23 cellular contexts compared by ENCODE assay signal in genomic region chr11:110126936-110127335, GRCh38. TPM values are rescaled to one million over a fixed set of nuclear protein-coding genes. Genes with fewer than 3 reads are reported as not detected.
"Had no signal": no experiment of that assay in that cellular context is flagged by ENCODE, and none has a peak within 500 bp of the region (broad histone marks: within the 10 kb centered on the region; RNA-seq: fewer than 3 reads in every experiment).

No MANE protein-coding gene starts in this region.

- H3K4me3 Mint-ChIP-seq: activated B cell treated with CpG ODN at 0.5 μM for 24 hours; activated CD8-positive, alpha-beta T cell treated with anti-CD3 and anti-CD28 coated beads for 36 hours; activated T-cell treated with anti-CD3 and anti-CD28 coated beads, Interleukin-2, amount 50 U/mL, for 4 hours; endodermal cell; naive thymus-derived CD4-positive, alpha-beta T cell; stimulated activated naive CD8-positive, alpha-beta T cell treated with anti-CD3 and anti-CD28 coated beads, Interleukin-15, Interleukin-2, amounts not matched to agents 100 ng/mL and 50 ng/mL, for 24 hours had no signal

- H3K27ac ChIP-seq: heart left ventricle, lower lobe of right lung, neutrophil, right atrium auricular region, skin epidermis, suprapubic skin, upper lobe of left lung had no signal

- H3K9me3 Mint-ChIP-seq: activated B cell treated with CpG ODN at 0.5 μM for 24 hours; activated CD8-positive, alpha-beta T cell treated with anti-CD3 and anti-CD28 coated beads for 36 hours; activated naive CD4-positive, alpha-beta T cell treated with anti-CD3 and anti-CD28 coated beads, Interleukin-2, amount 50 U/mL, for 72 hours; activated T-cell treated with anti-CD3 and anti-CD28 coated beads, Interleukin-2, amount 50 U/mL, for 4 hours; naive thymus-derived CD4-positive, alpha-beta T cell; stimulated activated naive CD8-positive, alpha-beta T cell treated with anti-CD3 and anti-CD28 coated beads, Interleukin-15, Interleukin-2, amounts not matched to agents 100 ng/mL and 50 ng/mL, for 24 hours had no signal

- H3K4me1 Mint-ChIP-seq: activated B cell treated with CpG ODN at 0.5 μM for 24 hours; naive thymus-derived CD4-positive, alpha-beta T cell had no signal

- ATAC-seq: activated CD8-positive, alpha-beta T cell treated with anti-CD3 and anti-CD28 coated beads for 36 hours; activated naive CD4-positive, alpha-beta T cell treated with anti-CD3 and anti-CD28 coated beads, Interleukin-2, amount 50 U/mL, for 72 hours; activated T-cell treated with anti-CD3 and anti-CD28 coated beads, Interleukin-2, amount 50 U/mL, for 4 hours; heart left ventricle; left cardiac atrium; naive thymus-derived CD4-positive, alpha-beta T cell had no signal

- H3K4me3 ChIP-seq: heart left ventricle, lower lobe of right lung, right atrium auricular region, skin epidermis, suprapubic skin, upper lobe of left lung had no signal

- H3K36me3 Mint-ChIP-seq: activated naive CD4-positive, alpha-beta T cell treated with anti-CD3 and anti-CD28 coated beads, Interleukin-2, amount 50 U/mL, for 72 hours; naive thymus-derived CD4-positive, alpha-beta T cell had no signal

- DNase-seq: activated B cell treated with CpG ODN at 0.5 μM for 24 hours; activated CD4-positive, alpha-beta T cell treated with anti-CD3 and anti-CD28 coated beads for 48 hours; activated CD8-positive, alpha-beta T cell treated with anti-CD3 and anti-CD28 coated beads for 36 hours; activated gamma-delta T cell; activated T-cell treated with anti-CD3 and anti-CD28 coated beads, Interleukin-2, amount 50 U/mL, for 4 hours; amniotic stem cell; cerebellar nuclear complex; endodermal cell; heart left ventricle; left cardiac atrium; lower lobe of right lung; naive thymus-derived CD4-positive, alpha-beta T cell; posterior cingulate gyrus; stimulated activated CD4-positive, alpha-beta T cell treated with anti-CD3 and anti-CD28 coated beads, Interleukin-4, amount 100 ng/mL, for 4 hours; stimulated activated CD8-positive, alpha-beta memory T cell treated with anti-CD3 and anti-CD28 coated beads, Interleukin-4, amount 100 ng/mL, for 48 hours; T-helper 2 cell; upper lobe of left lung had no signal

- H3K36me3 ChIP-seq: heart left ventricle, lower lobe of right lung, neutrophil, right atrium auricular region, suprapubic skin, upper lobe of left lung had no signal

- H3K4me1 ChIP-seq: lower lobe of right lung, right atrium auricular region had no signal

- H3K9me3 ChIP-seq: heart left ventricle, lower lobe of right lung, neutrophil, right atrium auricular region, suprapubic skin, upper lobe of left lung had no signal

- H3K27me3 ChIP-seq: heart left ventricle, neutrophil, right atrium auricular region, suprapubic skin, upper lobe of left lung had no signal

- H3K27ac Mint-ChIP-seq: activated B cell treated with CpG ODN at 0.5 μM for 24 hours; activated CD8-positive, alpha-beta T cell treated with anti-CD3 and anti-CD28 coated beads for 36 hours; activated naive CD4-positive, alpha-beta T cell treated with anti-CD3 and anti-CD28 coated beads, Interleukin-2, amount 50 U/mL, for 72 hours; endodermal cell; naive thymus-derived CD4-positive, alpha-beta T cell; stimulated activated naive CD8-positive, alpha-beta T cell treated with anti-CD3 and anti-CD28 coated beads, Interleukin-15, Interleukin-2, amounts not matched to agents 100 ng/mL and 50 ng/mL, for 24 hours had no signal

RNA-seq across cellular contexts. Expression of gene ZC3H12C, which starts 33.7 kb away (rescaled TPM):
- polyA plus RNA-seq: naive thymus-derived CD4-positive, alpha-beta T cell had no signal
